Comparison of ENCODE assay signal across 8 cellular contexts in genomic region chr15:33292718-33293307, GRCh38. TPM values are rescaled to one million over a fixed set of nuclear protein-coding genes. Genes with fewer than 3 reads are reported as not detected.
A peak's percentile ranks its signal among the peaks of the same experiment; 100 is the strongest.
DNase-seq lines count a peak whose midpoint lies in the region; ATAC-seq and TF ChIP-seq lines count a peak whose summit lies in the region.

No MANE protein-coding gene starts in this region.

- no peaks in the 10 kb centered on the region for H3K9me3 Mint-ChIP-seq in activated CD4-positive, alpha-beta memory T cell treated with anti-CD3 and anti-CD28 coated beads, Interleukin-2, amount 10 ng/mL, durations not matched to agents 7 days and 5 days

- no peak overlapping the region for H3K9ac ChIP-seq in GM23248

- in situ Hi-C loops in GM23248 (cut with MboI): no loop called here

- peaks cover 2% of the 10 kb centered on the region for H3K27me3 Mint-ChIP-seq in activated CD4-positive, alpha-beta memory T cell treated with anti-CD3 and anti-CD28 coated beads, Interleukin-2, amount 10 ng/mL, durations not matched to agents 7 days and 5 days

- H3K79me2 ChIP-seq in GM23248 (ENCODE audit: insufficient read depth): no peaks in the 10 kb centered on the region

- CTCF ChIA-PET in activated CD4-positive, alpha-beta memory T cell treated with anti-CD3 and anti-CD28 coated beads, Interleukin-2, amount 10 ng/mL, durations not matched to agents 7 days and 5 days (lab: Charles Lee): interaction anchor here (0.7 to 1.8 kb wide), 13 partner anchors 9 to 408 kb away, joined by 3 to 23 read pairs (median 4); no protein-coding TSS in a partner anchor

- no peaks in the 10 kb centered on the region for H3K36me3 ChIP-seq in GM23248 (ENCODE audit: low read depth)
- H3K36me3 ChIP-seq in psoas muscle (ENCODE audit: insufficient read depth in 1 of 2, low read depth in 1 of 2): no peaks in the 10 kb centered on the region

- no peak overlapping the region for H3K27ac Mint-ChIP-seq in activated CD4-positive, alpha-beta memory T cell treated with anti-CD3 and anti-CD28 coated beads, Interleukin-2, amount 10 ng/mL, durations not matched to agents 7 days and 5 days

- peak; percentile 62 for TF ChIP-seq CTCF in foreskin fibroblast (IDR thresholded peaks at IDR 0.05; ENCODE audit: low read depth, low read length)
- TF ChIP-seq CTCF in psoas muscle (IDR thresholded peaks at IDR 0.05): peak; percentile 72

- H3K9me2 ChIP-seq in GM23248 (ENCODE audit: insufficient read depth): no peaks in the 10 kb centered on the region

- no peaks in the 10 kb centered on the region for H3K9me3 ChIP-seq in GM23248 (ENCODE audit: low read depth)
- H3K9me3 ChIP-seq in psoas muscle: no peaks in the 10 kb centered on the region

- no peaks in the 10 kb centered on the region for H3F3A ChIP-seq in GM23248 (ENCODE audit: insufficient read depth)

- no peak overlapping the region for H2AFZ ChIP-seq in GM23248

- no peaks in the 10 kb centered on the region for H4K20me1 ChIP-seq in GM23248 (ENCODE audit: insufficient read depth)

- H3K4me3 ChIP-seq in GM23248: no peak overlapping the region
- H3K4me3 ChIP-seq in foreskin fibroblast (ENCODE audit: low read depth in 1 of 2, low read length in 2 of 2): no peak overlapping the region
- peak overlapping the region; percentile 6 for H3K4me3 ChIP-seq in psoas muscle

- H3K27ac ChIP-seq in GM23248: no peak overlapping the region
- peak overlapping the region; percentile 72 for H3K27ac ChIP-seq in psoas muscle

- 9 to 10% methylated on average over 7 of the region's 7 CpGs for WGBS in GM23248 (ENCODE audit: low coverage in 1 of 2, low lambda C conversion rate in 2 of 2, missing lambda C conversion rate in 2 of 2), 2 experiments
- 18 to 33% (median 28%) methylated on average over 7 of the region's 7 CpGs for WGBS in psoas muscle, 3 donors

- POLR2A ChIA-PET in activated CD4-positive, alpha-beta memory T cell treated with anti-CD3 and anti-CD28 coated beads, Interleukin-2, amount 10 ng/mL, durations not matched to agents 7 days and 5 days (lab: Charles Lee): no interaction called here

- no peaks in the 10 kb centered on the region for H3K36me3 Mint-ChIP-seq in activated CD4-positive, alpha-beta memory T cell treated with anti-CD3 and anti-CD28 coated beads, Interleukin-2, amount 10 ng/mL, durations not matched to agents 7 days and 5 days (ENCODE audit: low read depth)

- H3K4me3 Mint-ChIP-seq in activated CD4-positive, alpha-beta memory T cell treated with anti-CD3 and anti-CD28 coated beads, Interleukin-2, amount 10 ng/mL, durations not matched to agents 7 days and 5 days: no peak overlapping the region

- no peaks in the 10 kb centered on the region for H3K4me1 Mint-ChIP-seq in activated CD4-positive, alpha-beta memory T cell treated with anti-CD3 and anti-CD28 coated beads, Interleukin-2, amount 10 ng/mL, durations not matched to agents 7 days and 5 days

- no peak overlapping the region for H3K4me2 ChIP-seq in GM23248 (ENCODE audit: unreplicated experiment)

- H3K27me3 ChIP-seq in GM23248 (replicated peaks; ENCODE audit: insufficient read depth) (peaks cover 13% of the 10 kb centered on the region; the same call in 1 of the 2 replicates), psoas muscle (ENCODE audit: insufficient read depth in 3 of 3, low read length in 2 of 3) (no peaks in the 10 kb centered on the region)

- DNase-seq in AG20443 (ENCODE audit: low spot score): peak; percentile 52
- peak; percentile 73 for DNase-seq in GM23248
- peak; percentile 50 for DNase-seq in NCI-H345 (lab: John Stamatoyannopoulos, UW)
- peak; percentile 38 for DNase-seq in activated CD4-positive, alpha-beta memory T cell treated with anti-CD3 and anti-CD28 coated beads, Interleukin-2, amount 10 ng/mL, durations not matched to agents 7 days and 5 days
- peak; percentile 30 to 77 for DNase-seq in foreskin fibroblast
- peak in 1 of 2 donors; percentile 24 for DNase-seq in psoas muscle

- intact Hi-C loops in psoas muscle (cut with DNase I): loop anchor here (5.0 to 10.0 kb wide), 4 partner anchors 206 to 414 kb away; no protein-coding TSS in a partner anchor

- ATAC-seq in psoas muscle (peak; percentile 61 to 90 (median 78)), HG03039 (IDR thresholded peaks at IDR 0.05; ENCODE audit: unreplicated experiment) (no peak), GM19455 (IDR thresholded peaks at IDR 0.05; ENCODE audit: unreplicated experiment) (no peak)

- H3K4me1 ChIP-seq in GM23248 (ENCODE audit: insufficient read depth): no peaks in the 10 kb centered on the region
- H3K4me1 ChIP-seq in psoas muscle: no peaks in the 10 kb centered on the region

RNA-seq across cellular contexts. Expression of gene RYR3, which starts 18.0 kb away (rescaled TPM):
- total RNA-seq in GM23248 (2014; rRNA removed; shearing (Covaris generic)): not detected in 2 replicates
- polyA plus RNA-seq in GM23248 (2016; fragmentation: Nextera tagmentation; extraction: Ambion mirVana) (0.26 and 0.28 TPM in 2 replicates), psoas muscle (1 to 10 TPM; 2.5 to 8.3 (median 3.2) TPM)
- total RNA-seq in activated CD4-positive, alpha-beta memory T cell treated with anti-CD3 and anti-CD28 coated beads, Interleukin-2, amount 10 ng/mL, durations not matched to agents 7 days and 5 days: not detected
- 100 to 1,000 TPM in 2 of 4 donors, 10 to 100 TPM in 2; 24.0 to 159 (median 114) TPM for total RNA-seq in psoas muscle

Comparison
In these comparisons a context has a peak if more than half of its experiments do, and no peak if none do; other contexts are left out.
1. ATAC-seq: peak in psoas muscle (4 of 4); none in HG03039 (single experiment) and GM19455 (single experiment).
2. RNA of gene RYR3, which starts 18.0 kb away (total RNA-seq): 24.0 to 159 TPM in psoas muscle; not detected in GM23248 and not detected in activated CD4-positive, alpha-beta memory T cell treated with anti-CD3 and anti-CD28 coated beads, Interleukin-2, amount 10 ng/mL, durations not matched to agents 7 days and 5 days; every median in the first group is over 10 times any median in the second.